In the genomic region with DNA sequence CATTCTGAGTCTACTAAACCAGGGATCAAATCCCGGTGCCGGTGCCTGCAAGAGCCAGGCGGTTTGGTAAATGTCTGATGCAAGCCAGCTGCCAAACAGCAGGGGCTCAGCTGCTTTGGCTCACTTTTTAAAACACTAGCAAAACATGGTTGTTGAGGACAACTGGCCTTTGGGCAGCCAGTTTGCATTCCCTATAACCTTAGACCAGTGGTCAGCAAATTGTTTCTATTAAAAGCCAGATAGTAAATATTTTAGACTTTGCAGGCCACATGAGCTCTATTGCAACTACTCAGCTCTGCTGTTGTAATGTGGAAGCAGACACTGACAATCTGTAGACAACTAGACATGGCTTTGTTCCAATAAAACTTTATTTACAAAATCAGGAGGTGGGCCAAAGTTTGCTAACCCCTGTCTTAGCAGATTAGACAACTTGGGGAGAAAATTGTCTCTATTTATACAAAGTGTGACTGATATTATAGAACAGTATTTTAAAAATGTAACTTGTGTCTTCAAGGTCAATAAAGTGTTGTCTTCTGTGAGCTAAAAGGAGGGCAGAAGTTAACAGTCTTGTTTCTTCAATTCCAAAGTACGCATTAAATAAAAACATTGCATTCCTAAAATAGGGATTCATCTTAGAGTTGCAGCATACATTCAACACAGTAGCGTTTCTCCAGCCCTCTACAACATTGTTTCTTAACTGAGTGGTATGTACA, we compare ENCODE assay signal across 17 cellular contexts.
DNase-seq lines count a peak whose midpoint lies in the region; ATAC-seq and TF ChIP-seq lines count a peak whose summit lies in the region.
"Had no signal": no experiment of that assay in that cellular context is flagged by ENCODE, and none has a peak within 500 bp of the region (broad histone marks: within the 10 kb centered on the region; RNA-seq: fewer than 3 reads in every experiment).

No MANE protein-coding gene starts in this region.

- no peaks in the 10 kb centered on the region for H4K20me1 ChIP-seq in GM23248 (ENCODE audit: insufficient read depth)

- H3K27ac ChIP-seq in GM23248 (peak overlapping the region; percentile 36), left lung (peak overlapping the region in 1 of 2 donors; percentile 57), tibial artery (peak overlapping the region in 1 of 2 donors; percentile 69)

- peak; percentile 57 for ATAC-seq in left lung
- ATAC-seq: naive thymus-derived CD8-positive, alpha-beta T cell had no signal

- H3K9ac ChIP-seq in GM23248: no peak overlapping the region

- H3K4me1 ChIP-seq in GM23248 (ENCODE audit: insufficient read depth) (peaks cover 34% of the 10 kb centered on the region), left lung (peaks cover 4 to 6% of the 10 kb centered on the region in 2 donors), tibial artery (peaks cover 5 to 48% (median 25%) of the 10 kb centered on the region in 4 donors)
- H3K4me1 ChIP-seq: BE2C had no signal

- no peak overlapping the region for H3K4me3 ChIP-seq in GM23248
- no peak overlapping the region for H3K4me3 ChIP-seq in left lung
- H3K4me3 ChIP-seq in tibial artery: no peak overlapping the region
- H3K4me3 ChIP-seq: adrenal gland had no signal

- H3K27me3 ChIP-seq in GM23248 (replicated peaks; ENCODE audit: insufficient read depth): no peaks in the 10 kb centered on the region
- H3K27me3 ChIP-seq in left lung: no peaks in the 10 kb centered on the region
- H3K27me3 ChIP-seq in tibial artery: no peaks in the 10 kb centered on the region
- H3K27me3 ChIP-seq: adrenal gland, BE2C had no signal

- H3K9me3 ChIP-seq in GM23248 (ENCODE audit: low read depth): no peaks in the 10 kb centered on the region
- no peaks in the 10 kb centered on the region for H3K9me3 ChIP-seq in left lung
- no peaks in the 10 kb centered on the region for H3K9me3 ChIP-seq in tibial artery
- H3K9me3 ChIP-seq: adrenal gland, BE2C had no signal

- no peak overlapping the region for H2AFZ ChIP-seq in GM23248

- no peak for TF ChIP-seq CTCF in left lung (IDR thresholded peaks at IDR 0.05)
- no peak for TF ChIP-seq CTCF in tibial artery (IDR thresholded peaks at IDR 0.05)

- peak; percentile 49 for DNase-seq in GM23248
- peak; percentile 68 for DNase-seq in brain pericyte (ENCODE audit: low read depth, low spot score)
- DNase-seq in left lung: no peak
- peak; percentile 63 for DNase-seq in smooth muscle cell of the brain vasculature (ENCODE audit: low read depth, low spot score)
- no peak for DNase-seq in NCI-H510A (lab: John Stamatoyannopoulos, UW)
- no peak for DNase-seq in C1 segment of cervical spinal cord (lab: John Stamatoyannopoulos, UW)
- no peak for DNase-seq in Kasumi-1 (lab: John Stamatoyannopoulos, UW)
- no peak for DNase-seq in tibial artery
- DNase-seq: activated CD4-positive, CD25-positive, alpha-beta regulatory T cell; BE2C; DMS 273 treated with DMSO at 0.1 percent for 48 hours; hippocampal formation; naive thymus-derived CD8-positive, alpha-beta T cell; NCI-H446 treated with DMSO at 0.1 percent for 48 hours; SHP77 treated with DMSO at 0.1 percent for 48 hours; T-helper 2 cell had no signal

- WGBS in GM23248 (ENCODE audit: low coverage in 1 of 2, low lambda C conversion rate in 2 of 2, missing lambda C conversion rate in 2 of 2), 2 experiments: 70 to 71% methylated on average over 5 of the region's 5 CpGs

- H3K36me3 ChIP-seq in GM23248 (ENCODE audit: low read depth) (peaks cover 6% of the 10 kb centered on the region; the same call in 1 of the 2 replicates), left lung (peaks cover 0 to 6% of the 10 kb centered on the region in 2 donors), tibial artery (peaks cover 0 to 24% (median 7%) of the 10 kb centered on the region in 3 donors)
- H3K36me3 ChIP-seq: adrenal gland, BE2C had no signal

- peaks cover 45% of the 10 kb centered on the region for H3F3A ChIP-seq in GM23248 (ENCODE audit: insufficient read depth)

- H3K9me2 ChIP-seq in GM23248 (ENCODE audit: insufficient read depth): 0 out of 2 replicates have a peak, but pooled peaks cover 3% of the 10 kb centered on the region

- intact Hi-C loops in left lung (cut with DNase I) (no loop called here), tibial artery (cut with DNase I; ENCODE audit: low total_unique reads) (no loop called here)

- peak overlapping the region; percentile 24 for H3K4me2 ChIP-seq in GM23248 (ENCODE audit: unreplicated experiment)

- no peaks in the 10 kb centered on the region for H3K79me2 ChIP-seq in GM23248 (ENCODE audit: insufficient read depth)

- in situ Hi-C loops in GM23248 (cut with MboI): no loop called here

Comparison
In these comparisons a context has a peak if more than half of its experiments do, and no peak if none do; other contexts are left out.
1. DNase-seq: peak in GM23248 (single experiment), brain pericyte (single experiment) and smooth muscle cell of the brain vasculature (single experiment); none in left lung (0 of 2), NCI-H510A (single experiment), C1 segment of cervical spinal cord (0 of 14), Kasumi-1 (0 of 2) and tibial artery (0 of 2).